ENCODE assay signal across 9 cellular contexts in the genomic region with DNA sequence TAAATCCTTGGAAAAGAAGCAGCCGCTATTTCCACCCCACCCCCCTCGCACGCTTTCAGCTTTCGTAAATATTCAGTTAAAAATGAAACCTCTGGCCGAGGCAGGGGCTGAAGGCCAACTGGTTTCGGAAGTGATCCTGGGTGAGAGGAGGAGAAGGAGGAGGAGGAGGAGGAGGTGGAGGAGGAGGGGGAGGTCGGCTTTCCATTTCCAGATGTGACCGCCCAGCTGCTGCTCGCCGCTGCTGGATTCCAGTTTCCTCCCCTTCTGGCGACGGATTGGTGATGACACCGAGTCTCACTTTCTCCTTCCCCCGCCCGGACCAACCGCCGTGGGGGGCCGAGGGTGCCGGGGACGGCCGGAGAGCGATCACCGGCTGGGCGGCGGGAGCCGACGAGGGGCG. TPM values are rescaled to one million over a fixed set of nuclear protein-coding genes. Genes with fewer than 3 reads are reported as not detected.
A peak's percentile ranks its signal among the peaks of the same experiment; 100 is the strongest.
DNase-seq lines count a peak whose midpoint lies in the region; ATAC-seq and TF ChIP-seq lines count a peak whose summit lies in the region.
"Not testable (repeated sequence)": the region's sequence is repeated elsewhere in the genome, so short reads cannot be mapped to it uniquely, and the experiment has no call there.
"Had no signal": no experiment of that assay in that cellular context is flagged by ENCODE, and none has a peak within 500 bp of the region (broad histone marks: within the 10 kb centered on the region; RNA-seq: fewer than 3 reads in every experiment).

No MANE protein-coding gene starts in this region.

- peak overlapping the region; percentile 68 for H2AFZ ChIP-seq in KMS-11 (ENCODE audit: low read depth)

- not testable (repeated sequence) for H3K4me1 ChIP-seq in Caco-2; endodermal cell (ENCODE audit: control insufficient read depth, insufficient read depth, low read length); neutrophil (ENCODE audit: control insufficient read depth in 1 of 2, insufficient read depth in 1 of 2, low read depth in 1 of 2, low read length in 1 of 2); thoracic aorta (ENCODE audit: control insufficient read depth in 1 of 2, low read depth in 2 of 2)
- peaks cover 12% of the 10 kb centered on the region for H3K4me1 ChIP-seq in KMS-11 (ENCODE audit: low read depth, poor library complexity, severe bottlenecking)

- not testable (repeated sequence) for H3K79me2 ChIP-seq in KMS-11 (ENCODE audit: insufficient read depth, low read depth)

- H3K36me3 Mint-ChIP-seq in Caco-2 (ENCODE audit: insufficient read depth, unreplicated experiment); T-helper 2 cell treated with Interferon-gamma antibody and Interleukin-4, amounts not matched to agents 5 μg/mL and 100 μg/mL, for 36 hours (ENCODE audit: low read depth); activated naive CD8-positive, alpha-beta T cell treated with anti-CD3 and anti-CD28 coated beads, Interleukin-2, amount 50 U/mL, for 24 hours (ENCODE audit: low read depth); endodermal cell (ENCODE audit: low read depth); immature natural killer cell: not testable (repeated sequence)

- H3K4me3 ChIP-seq in Caco-2 (ENCODE audit: low read depth, low read length); KMS-11 (IDR thresholded peaks at IDR 0.05; ENCODE audit: insufficient read depth, low read depth, low read length): not testable (repeated sequence)
- H3K4me3 ChIP-seq in endodermal cell (ENCODE audit: low read length) (peak overlapping the region; percentile 70), neutrophil (ENCODE audit: low read depth in 1 of 2, low read length in 1 of 2) (peak overlapping the region; percentile 59 to 76), thoracic aorta (peak overlapping the region; percentile 87)

- not testable (repeated sequence) for BruUV-seq in Caco-2 (replicated peaks; lab: Mats Ljungman, UMichigan)

- not testable (repeated sequence) for H3K4me1 Mint-ChIP-seq in Caco-2 (ENCODE audit: low read depth, unreplicated experiment); T-helper 2 cell treated with Interferon-gamma antibody and Interleukin-4, amounts not matched to agents 5 μg/mL and 100 μg/mL, for 36 hours (ENCODE audit: low read depth); activated naive CD8-positive, alpha-beta T cell treated with anti-CD3 and anti-CD28 coated beads, Interleukin-2, amount 50 U/mL, for 24 hours; endodermal cell; immature natural killer cell

- not testable (repeated sequence) for TF ChIP-seq CTCF in Caco-2 (IDR thresholded peaks at IDR 0.05; ENCODE audit: insufficient read depth in 1 of 2, low read depth in 1 of 2, low read length in 1 of 2, severe bottlenecking in 1 of 2, unreplicated experiment in 1 of 2); KMS-11 (conservative IDR thresholded peaks at IDR 0.05; ENCODE audit: low read depth, low read length); endodermal cell (conservative IDR thresholded peaks at IDR 0.05); neutrophil (IDR thresholded peaks at IDR 0.05); thoracic aorta (IDR thresholded peaks at IDR 0.05)

- H3K4me3 Mint-ChIP-seq in Caco-2 (ENCODE audit: unreplicated experiment) = peak overlapping the region; percentile 76
- H3K4me3 Mint-ChIP-seq in T-helper 2 cell treated with Interferon-gamma antibody and Interleukin-4, amounts not matched to agents 5 μg/mL and 100 μg/mL, for 36 hours = peak overlapping the region; percentile 54
- peak overlapping the region; percentile 71 for H3K4me3 Mint-ChIP-seq in activated naive CD8-positive, alpha-beta T cell treated with anti-CD3 and anti-CD28 coated beads, Interleukin-2, amount 50 U/mL, for 24 hours
- peak overlapping the region; percentile 71 for H3K4me3 Mint-ChIP-seq in endodermal cell
- H3K4me3 Mint-ChIP-seq in immature natural killer cell = peak overlapping the region in 4 of 5 donors; percentile 69 to 85 (median 76)

- not testable (repeated sequence) for DNase-seq in Caco-2; T-helper 2 cell treated with Interferon-gamma antibody and Interleukin-4, amounts not matched to agents 5 μg/mL and 100 μg/mL, for 36 hours (ENCODE audit: low spot score); activated naive CD8-positive, alpha-beta T cell treated with anti-CD3 and anti-CD28 coated beads, Interleukin-2, amount 50 U/mL, for 24 hours; endodermal cell; thoracic aorta (ENCODE audit: low spot score)
- peak; percentile 17 to 38 (median 25) for DNase-seq in immature natural killer cell

- not testable (repeated sequence) for H3K27me3 Mint-ChIP-seq in Caco-2 (ENCODE audit: insufficient read depth, unreplicated experiment); T-helper 2 cell treated with Interferon-gamma antibody and Interleukin-4, amounts not matched to agents 5 μg/mL and 100 μg/mL, for 36 hours (ENCODE audit: low read depth); activated naive CD8-positive, alpha-beta T cell treated with anti-CD3 and anti-CD28 coated beads, Interleukin-2, amount 50 U/mL, for 24 hours; endodermal cell (ENCODE audit: insufficient read depth); immature natural killer cell (ENCODE audit: low read depth in 3 of 3)

- not testable (repeated sequence) for H3K27ac Mint-ChIP-seq in Caco-2 (ENCODE audit: unreplicated experiment); T-helper 2 cell treated with Interferon-gamma antibody and Interleukin-4, amounts not matched to agents 5 μg/mL and 100 μg/mL, for 36 hours; activated naive CD8-positive, alpha-beta T cell treated with anti-CD3 and anti-CD28 coated beads, Interleukin-2, amount 50 U/mL, for 24 hours; endodermal cell
- peak overlapping the region; percentile 23 to 97 (median 80) for H3K27ac Mint-ChIP-seq in immature natural killer cell

- WGBS in endodermal cell (ENCODE audit: insufficient coverage in 1 of 2, insufficient read length in 1 of 2), 2 experiments = no CpG with 5 or more reads among the region's 28 CpGs

- POLR2A ChIA-PET in Caco-2 (lab: Charles Lee) = not testable (repeated sequence)

- not testable (repeated sequence) for H3K27me3 ChIP-seq in Caco-2 (replicated peaks; ENCODE audit: control insufficient read depth, insufficient read depth, low read length); KMS-11 (ENCODE audit: insufficient read depth, low read depth); endodermal cell (ENCODE audit: control insufficient read depth, insufficient read depth, low read length, poor library complexity, severe bottlenecking); neutrophil; thoracic aorta (replicated peaks; ENCODE audit: insufficient read depth)

- CTCF ChIA-PET in Caco-2 (lab: Charles Lee) = not testable (repeated sequence)

- intact Hi-C loops in Caco-2 (cut with micrococcal nuclease; ENCODE audit: unreplicated experiment) = not testable (repeated sequence)

- H3K27ac ChIP-seq in KMS-11 (peak overlapping the region; percentile 75; the same call in 1 of the 2 replicates), neutrophil (peak overlapping the region; percentile 85), thoracic aorta (peak overlapping the region; percentile 63 to 67)
- H3K27ac ChIP-seq in endodermal cell (ENCODE audit: low read depth, low read length) = not testable (repeated sequence)

- not testable (repeated sequence) for H3K9me3 Mint-ChIP-seq in Caco-2 (ENCODE audit: unreplicated experiment); T-helper 2 cell treated with Interferon-gamma antibody and Interleukin-4, amounts not matched to agents 5 μg/mL and 100 μg/mL, for 36 hours; activated naive CD8-positive, alpha-beta T cell treated with anti-CD3 and anti-CD28 coated beads, Interleukin-2, amount 50 U/mL, for 24 hours; endodermal cell; immature natural killer cell

- H3K36me3 ChIP-seq in Caco-2 (ENCODE audit: control insufficient read depth, insufficient read depth, low read length); KMS-11 (ENCODE audit: insufficient read depth); endodermal cell (ENCODE audit: control insufficient read depth, insufficient read depth, low read length); neutrophil; thoracic aorta: not testable (repeated sequence)

- not testable (repeated sequence) for H3K9me3 ChIP-seq in Caco-2; endodermal cell (ENCODE audit: control insufficient read depth, low read length); neutrophil; thoracic aorta

- H4K20me1 ChIP-seq in KMS-11 (ENCODE audit: insufficient read depth) = not testable (repeated sequence)

- peak overlapping the region; percentile 81 for H3K9ac ChIP-seq in KMS-11
- H3K9ac ChIP-seq in endodermal cell (ENCODE audit: extremely low read depth, low read length, poor library complexity, severe bottlenecking) = not testable (repeated sequence)

- peak overlapping the region; percentile 68; the same call in 1 of the 2 replicates for H3K4me2 ChIP-seq in KMS-11

- ATAC-seq in activated naive CD8-positive, alpha-beta T cell treated with anti-CD3 and anti-CD28 coated beads, Interleukin-2, amount 50 U/mL, for 24 hours; thoracic aorta (ENCODE audit: insufficient number of reproducible peaks, low FRiP score, low read depth): not testable (repeated sequence)

RNA-seq across cellular contexts. Expression of gene PPIAL4G, which starts 23.4 kb away (rescaled TPM):
- not detected in 2 replicates for total RNA-seq in Caco-2 (2022)
- total RNA-seq in endodermal cell = under 1 TPM; 0.09 to 0.11 TPM
- not detected for polyA plus RNA-seq in endodermal cell (2013, experiment 1 of 2)
- not detected for polyA plus RNA-seq in endodermal cell (2013, experiment 2 of 2)
- polyA plus RNA-seq in immature natural killer cell = under 1 TPM in 2 of 3 donors, not detected in 1; 0.12 to 0.24 TPM
- not detected for total RNA-seq in thoracic aorta
- total RNA-seq: left lobe of liver had no signal
